ENCODE assay signal across 16 cellular contexts in genomic region chr16:287298-287811, GRCh38. TPM values are rescaled to one million over a fixed set of nuclear protein-coding genes. Genes with fewer than 3 reads are reported as not detected.
DNase-seq lines count a peak whose midpoint lies in the region; ATAC-seq and TF ChIP-seq lines count a peak whose summit lies in the region.
"Had no signal": no experiment of that assay in that cellular context is flagged by ENCODE, and none has a peak within 500 bp of the region (broad histone marks: within the 10 kb centered on the region; RNA-seq: fewer than 3 reads in every experiment).

No MANE protein-coding gene starts in this region.

- H3K4me3 ChIP-seq in mucosa of descending colon: no peak overlapping the region
- H3K4me3 ChIP-seq: breast epithelium, Peyer's patch had no signal

- intact Hi-C loops in mucosa of descending colon (cut with DNase I, micrococcal nuclease): no loop called here

- no peaks in the 10 kb centered on the region for H3K4me1 ChIP-seq in mucosa of descending colon (ENCODE audit: low read depth)
- H3K4me1 ChIP-seq: breast epithelium, Peyer's patch had no signal

- DNase-seq in A172 (ENCODE audit: low spot score) (peak; percentile 18), NCI-H2081 (lab: John Stamatoyannopoulos, UW) (peak; percentile 51 to 76), GM13976 (ENCODE audit: low spot score) (no peak), mucosa of descending colon (no peak), GOT3 (lab: John Stamatoyannopoulos, UW) (no peak)
- DNase-seq: activated CD4-positive, alpha-beta memory T cell treated with anti-CD3 and anti-CD28 coated beads for 36 hours; activated gamma-delta T cell treated with Interleukin-2 at 50 U/mL for 16 hours; H9; Peyer's patch; retina had no signal

- H3K27ac ChIP-seq in VCaP: no peak overlapping the region
- H3K27ac ChIP-seq: breast epithelium, Peyer's patch had no signal

- in situ Hi-C loops in GM13976 (cut with MboI; ENCODE audit: low sequenced_read_pairs, unreplicated experiment): no loop called here

- H3K9me3 ChIP-seq in mucosa of descending colon: no peaks in the 10 kb centered on the region
- H3K9me3 ChIP-seq: breast epithelium, Peyer's patch had no signal

- ATAC-seq in GM19455 (IDR thresholded peaks at IDR 0.05; ENCODE audit: unreplicated experiment): no peak
- no peak for ATAC-seq in mucosa of descending colon

- H3K36me3 ChIP-seq in mucosa of descending colon (ENCODE audit: low read depth): no peaks in the 10 kb centered on the region

- TF ChIP-seq CTCF in GM12873 (IDR thresholded peaks at IDR 0.05; ENCODE audit: insufficient read depth, low read depth, low read length, missing control alignments): peak; percentile 15
- peak; percentile 61 for TF ChIP-seq CTCF in VCaP (conservative IDR thresholded peaks at IDR 0.05)
- no peak for TF ChIP-seq CTCF in GM13976 (IDR thresholded peaks at IDR 0.05; ENCODE audit: borderline replicate concordance, control extremely low read depth, extremely low read depth, insufficient read depth, missing control alignments)
- no peak for TF ChIP-seq CTCF in mucosa of descending colon (IDR thresholded peaks at IDR 0.05)

RNA-seq across cellular contexts. Expression of gene PDIA2, which starts 4.4 kb away (rescaled TPM):
- 0.29 and 0.41 TPM in 2 replicates for total RNA-seq in A172 (2014; rRNA removed; shearing (Covaris generic))
- 1 to 10 TPM in 2 of 3 donors, under 1 TPM in 1; 0.23 to 2.8 (median 1.3) TPM for total RNA-seq in mucosa of descending colon
- total RNA-seq: activated CD4-positive, alpha-beta memory T cell treated with anti-CD3 and anti-CD28 coated beads for 36 hours; breast epithelium; T-helper 2 cell treated with Interferon-gamma antibody and Interleukin-4, amounts not matched to agents 100 ng/mL and 5 ng/mL, for 36 hours; ureter had no signal

RNA-seq across cellular contexts. Expression of gene ARHGDIG, which starts 7.0 kb away (rescaled TPM):
- 1.1 and 4.0 TPM in 2 replicates for total RNA-seq in A172 (2014; rRNA removed; shearing (Covaris generic))
- 1 to 10 TPM; 1.7 to 6.8 (median 1.9) TPM for total RNA-seq in mucosa of descending colon
- total RNA-seq: activated CD4-positive, alpha-beta memory T cell treated with anti-CD3 and anti-CD28 coated beads for 36 hours; T-helper 2 cell treated with Interferon-gamma antibody and Interleukin-4, amounts not matched to agents 100 ng/mL and 5 ng/mL, for 36 hours; ureter had no signal

RNA-seq across cellular contexts. Expression of gene RGS11, which starts 11.6 kb away (rescaled TPM):
- 0.07 TPM in 1 of 2 replicates, not detected in the other for total RNA-seq in A172 (2014; rRNA removed; shearing (Covaris generic))
- total RNA-seq in mucosa of descending colon: 10 to 100 TPM in 1 of 3 donors, 1 to 10 TPM in 2; 2.6 to 10.0 (median 8.1) TPM

RNA-seq across cellular contexts. Expression of gene FAM234A, which starts 52.7 kb away (rescaled TPM):
- total RNA-seq in A172 (2014; rRNA removed; shearing (Covaris generic)): 72.1 and 106 TPM in 2 replicates
- 100 to 1,000 TPM in 1 of 3 donors, 10 to 100 TPM in 2; 87.1 to 129 (median 99.1) TPM for total RNA-seq in mucosa of descending colon

RNA-seq across cellular contexts. Expression of gene LUC7L, which starts 58.1 kb away (rescaled TPM):
- 62.4 and 80.0 TPM in 2 replicates for total RNA-seq in A172 (2014; rRNA removed; shearing (Covaris generic))
- total RNA-seq in mucosa of descending colon: 10 to 100 TPM; 47.8 to 86.8 (median 67.2) TPM

Comparison
In these comparisons a context has a peak if more than half of its experiments do, and no peak if none do; other contexts are left out.
1. DNase-seq: peak in A172 (single experiment) and NCI-H2081 (2 of 2); none in GM13976 (single experiment), mucosa of descending colon (0 of 3) and GOT3 (single experiment).
2. CTCF ChIP-seq: peak in GM12873 (single experiment) and VCaP (single experiment); none in GM13976 (single experiment) and mucosa of descending colon (single experiment).